ENCODE assay signal across 10 cellular contexts in the genomic region with DNA sequence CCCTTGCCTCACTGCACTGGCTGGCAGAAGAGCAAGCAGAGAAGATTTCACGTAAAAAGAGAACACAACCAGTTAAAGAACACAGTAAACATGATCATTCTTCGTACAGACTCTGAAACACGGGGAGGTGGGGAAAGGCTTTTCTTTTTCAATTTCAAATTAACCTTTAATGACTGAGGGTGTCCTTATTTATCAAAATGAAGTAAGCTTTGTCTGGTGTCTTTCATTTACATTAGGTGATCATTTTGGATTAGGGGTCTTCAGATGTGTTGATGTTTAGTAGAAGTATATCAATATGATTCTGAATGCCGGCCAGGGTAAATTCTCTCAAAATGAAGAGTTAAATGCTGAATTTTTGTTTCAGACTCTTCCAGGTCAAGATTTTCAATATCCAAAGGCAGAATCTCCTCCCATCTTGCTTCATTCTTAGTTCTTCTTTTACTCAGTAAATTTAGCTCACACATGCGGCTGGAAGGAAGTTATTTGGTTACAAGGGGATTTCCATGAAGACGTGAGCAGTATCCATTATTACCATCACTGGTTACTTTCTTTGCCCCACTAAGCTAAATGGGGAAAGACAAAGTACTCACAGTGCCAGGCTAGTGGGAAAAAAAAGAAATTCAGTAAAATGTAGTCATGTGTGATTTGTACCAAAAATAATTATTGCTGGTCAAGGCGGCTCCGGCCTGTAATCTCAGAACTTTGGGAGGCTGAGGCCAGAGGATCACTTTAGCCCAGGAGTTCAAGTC.
A peak's percentile ranks its signal among the peaks of the same experiment; 100 is the strongest.
DNase-seq lines count a peak whose midpoint lies in the region; ATAC-seq and TF ChIP-seq lines count a peak whose summit lies in the region.
"Had no signal": no experiment of that assay in that cellular context is flagged by ENCODE, and none has a peak within 500 bp of the region (broad histone marks: within the 10 kb centered on the region; RNA-seq: fewer than 3 reads in every experiment).

No MANE protein-coding gene starts in this region.

- intact Hi-C loops in OCI-LY7 (cut with micrococcal nuclease; ENCODE audit: unreplicated experiment): no loop called here

- no peaks in the 10 kb centered on the region for H3K4me1 Mint-ChIP-seq in central memory CD8-positive, alpha-beta T cell

- BruUV-seq in OCI-LY7 (replicated peaks; lab: Mats Ljungman, UMichigan): no TSS peak

- H3K9me3 Mint-ChIP-seq in central memory CD8-positive, alpha-beta T cell: peaks cover 6% of the 10 kb centered on the region
- H3K9me3 Mint-ChIP-seq: activated naive CD4-positive, alpha-beta T cell treated with anti-CD3 and anti-CD28 coated beads, Interleukin-2, amount 10 ng/mL, durations not matched to agents 7 days and 5 days had no signal

- CTCF ChIA-PET in GM10248 (lab: Yijun Ruan, JAX): interaction anchor here (1.7 to 2.2 kb wide), 2 partner anchors 10 to 14 kb away, joined by 4 to 10 read pairs; no protein-coding TSS in a partner anchor
- CTCF ChIA-PET in OCI-LY7 (lab: Charles Lee; ENCODE audit: unreplicated experiment): no interaction called here

- peak; percentile 36 for ATAC-seq in GM19468 (IDR thresholded peaks at IDR 0.05; ENCODE audit: extremely low read depth, unreplicated experiment)
- peak; percentile 80 for ATAC-seq in HG03108 (IDR thresholded peaks at IDR 0.05; ENCODE audit: unreplicated experiment)
- ATAC-seq in central memory CD8-positive, alpha-beta T cell (replicated peaks; ENCODE audit: extremely low read depth, poor library complexity, severe bottlenecking): peak; percentile 19
- ATAC-seq in HG03135 (IDR thresholded peaks at IDR 0.05; ENCODE audit: unreplicated experiment): no peak

- no peaks in the 10 kb centered on the region for H3K79me2 ChIP-seq in OCI-LY7 (ENCODE audit: insufficient read depth, low read depth, low read length)

- DNase-seq in GM10248 (ENCODE audit: extremely low spot score): peak; percentile 25
- no peak for DNase-seq in central memory CD8-positive, alpha-beta T cell (ENCODE audit: low spot score in 2 of 2)
- DNase-seq in OCI-LY7 (ENCODE audit: low spot score): no peak
- no peak for DNase-seq in stimulated activated CD4-positive, alpha-beta T cell treated with anti-CD3 and anti-CD28 coated beads, Interleukin-4, amount 100 ng/mL, for 24 hours
- DNase-seq in H7: no peak
- DNase-seq: activated naive CD4-positive, alpha-beta T cell treated with anti-CD3 and anti-CD28 coated beads, Interleukin-2, amount 10 ng/mL, durations not matched to agents 7 days and 5 days; HCEC 1CT had no signal

- no peak overlapping the region for H2AFZ ChIP-seq in OCI-LY7 (ENCODE audit: low read length)

- no peaks in the 10 kb centered on the region for H3K4me1 ChIP-seq in OCI-LY7 (ENCODE audit: insufficient read depth, low read length, poor library complexity, severe bottlenecking)

- H3K36me3 ChIP-seq in OCI-LY7 (ENCODE audit: insufficient read depth, low read length) (no peaks in the 10 kb centered on the region), H7 (replicated peaks; ENCODE audit: control insufficient read depth, insufficient read depth, low read length) (no peaks in the 10 kb centered on the region)

- H3K27me3 Mint-ChIP-seq in central memory CD8-positive, alpha-beta T cell: peaks cover 47% of the 10 kb centered on the region

- no peaks in the 10 kb centered on the region for H4K20me1 ChIP-seq in OCI-LY7 (ENCODE audit: insufficient read depth, low read length)

- no peak overlapping the region for H3K4me3 ChIP-seq in OCI-LY7 (ENCODE audit: low read depth, low read length, poor library complexity, severe bottlenecking)
- no peak overlapping the region for H3K4me3 ChIP-seq in H7 (ENCODE audit: insufficient read depth, low read depth, low read length)

- no peak overlapping the region for H3K27ac Mint-ChIP-seq in central memory CD8-positive, alpha-beta T cell (ENCODE audit: low read depth)
- H3K27ac Mint-ChIP-seq: activated naive CD4-positive, alpha-beta T cell treated with anti-CD3 and anti-CD28 coated beads, Interleukin-2, amount 10 ng/mL, durations not matched to agents 7 days and 5 days had no signal

- TF ChIP-seq CTCF in GM10248 (IDR thresholded peaks at IDR 0.05; ENCODE audit: control extremely low read depth, extremely low read depth, low read depth, missing control alignments) (no peak), OCI-LY7 (conservative IDR thresholded peaks at IDR 0.05; ENCODE audit: low read length) (no peak)

- peaks cover 42% of the 10 kb centered on the region for H3K27me3 ChIP-seq in H7 (ENCODE audit: control insufficient read depth, insufficient read depth, low read length)

- POLR2A ChIA-PET in GM10248 (lab: Yijun Ruan, JAX) (no interaction called here), OCI-LY7 (lab: Charles Lee) (no interaction called here)

- H3K27ac ChIP-seq in OCI-LY7 (ENCODE audit: low read depth, low read length, poor library complexity, severe bottlenecking): no peak overlapping the region

- H3K9me3 ChIP-seq in OCI-LY7 (ENCODE audit: low read length): no peaks in the 10 kb centered on the region

- no peaks in the 10 kb centered on the region for H3K36me3 Mint-ChIP-seq in central memory CD8-positive, alpha-beta T cell (ENCODE audit: insufficient read depth)
- H3K36me3 Mint-ChIP-seq: activated naive CD4-positive, alpha-beta T cell treated with anti-CD3 and anti-CD28 coated beads, Interleukin-2, amount 10 ng/mL, durations not matched to agents 7 days and 5 days had no signal

- H3K9me2 ChIP-seq in OCI-LY7 (ENCODE audit: insufficient read depth, low read length): no peaks in the 10 kb centered on the region

- no peak overlapping the region for H3K4me3 Mint-ChIP-seq in central memory CD8-positive, alpha-beta T cell
- H3K4me3 Mint-ChIP-seq: activated naive CD4-positive, alpha-beta T cell treated with anti-CD3 and anti-CD28 coated beads, Interleukin-2, amount 10 ng/mL, durations not matched to agents 7 days and 5 days had no signal

- no peak overlapping the region for H3K4me2 ChIP-seq in OCI-LY7 (ENCODE audit: low read length)
